In genomic region chr7:76483081-76483480, GRCh38 we compare ENCODE assay signal across 1 cellular context. TPM values are rescaled to one million over a fixed set of nuclear protein-coding genes. Genes with fewer than 3 reads are reported as not detected.
"Had no signal": no experiment of that assay in that cellular context is flagged by ENCODE, and none has a peak within 500 bp of the region (broad histone marks: within the 10 kb centered on the region; RNA-seq: fewer than 3 reads in every experiment).

No MANE protein-coding gene starts in this region.

RNA-seq across cellular contexts. Expression of gene UPK3B, which starts 27.3 kb away (rescaled TPM):
- total RNA-seq: SK-MEL-5 had no signal
